ENCODE assay signal across 2 cellular contexts in genomic region chr16:69972120-69972519, GRCh38. TPM values are rescaled to one million over a fixed set of nuclear protein-coding genes. Genes with fewer than 3 reads are reported as not detected.
"Had no signal": no experiment of that assay in that cellular context is flagged by ENCODE, and none has a peak within 500 bp of the region (broad histone marks: within the 10 kb centered on the region; RNA-seq: fewer than 3 reads in every experiment).

No MANE protein-coding gene starts in this region.

RNA-seq across cellular contexts. Expression of gene CLEC18A, which starts 21.0 kb away (rescaled TPM):
- total RNA-seq: occipital lobe had no signal
- polyA plus RNA-seq: naive thymus-derived CD4-positive, alpha-beta T cell had no signal
